In the genomic region with DNA sequence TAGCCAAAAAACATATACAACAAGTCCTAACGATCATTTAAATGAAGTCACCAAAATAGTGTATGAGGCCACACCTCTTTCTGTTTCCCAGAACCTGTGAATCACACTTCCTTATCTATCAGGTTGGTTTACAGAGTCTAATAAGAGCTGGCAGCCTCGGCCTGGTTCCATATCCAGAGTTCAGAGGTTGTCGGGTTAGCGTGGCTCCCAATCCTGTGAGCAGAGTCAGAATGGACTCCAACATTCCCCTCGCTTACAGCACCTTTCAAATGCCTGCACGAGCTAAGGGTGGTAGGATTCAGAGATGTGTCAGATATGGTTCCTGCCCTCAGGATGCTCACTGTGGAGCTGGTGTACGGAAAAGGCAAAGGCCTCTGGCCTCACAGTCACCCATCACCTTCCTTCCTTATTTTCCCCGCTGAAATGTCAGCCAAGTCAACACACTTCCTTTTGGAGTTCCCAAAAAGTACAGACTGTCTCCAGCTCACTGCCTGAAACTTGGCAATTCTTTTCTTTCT, we compare ENCODE assay signal across 8 cellular contexts. TPM values are rescaled to one million over a fixed set of nuclear protein-coding genes. Genes with fewer than 3 reads are reported as not detected.
A peak's percentile ranks its signal among the peaks of the same experiment; 100 is the strongest.
DNase-seq lines count a peak whose midpoint lies in the region; ATAC-seq and TF ChIP-seq lines count a peak whose summit lies in the region.

No MANE protein-coding gene starts in this region.

- no peaks in the 10 kb centered on the region for H3K27me3 Mint-ChIP-seq in CD4-positive, alpha-beta memory T cell

- no peaks in the 10 kb centered on the region for H3K27me3 ChIP-seq in CD4-positive, alpha-beta memory T cell (ENCODE audit: insufficient read depth, low read length)
- H3K27me3 ChIP-seq in MG63, result no peaks in the 10 kb centered on the region

- no peak overlapping the region for H3K4me3 ChIP-seq in CD4-positive, alpha-beta memory T cell (ENCODE audit: low read length in 2 of 2)
- H3K4me3 ChIP-seq in MG63 (no peak overlapping the region), astrocyte of the spinal cord (ENCODE audit: low read depth, low read length) (no peak overlapping the region)

- in situ Hi-C loops in astrocyte of the spinal cord (cut with HindIII; ENCODE audit: low sequenced_read_pairs), result no loop called here

- peaks cover 4 to 5% of the 10 kb centered on the region in 2 donors for H3K36me3 Mint-ChIP-seq in CD4-positive, alpha-beta memory T cell

- peaks cover 35 to 66% (median 55%) of the 10 kb centered on the region in 4 donors for H3K4me1 Mint-ChIP-seq in CD4-positive, alpha-beta memory T cell

- CTCF ChIA-PET in CD4-positive, alpha-beta memory T cell (lab: Charles Lee; ENCODE audit: partially characterized antibody), result interaction anchor here (1.4 kb wide), 1 partner anchor 43 kb away, joined by 7 read pairs; no protein-coding TSS in a partner anchor

- intact Hi-C loops in CD4-positive, alpha-beta memory T cell (cut with micrococcal nuclease), result loop anchor here (10.0 kb wide), 1 partner anchor 287 kb away; a partner anchor contains a TSS

- no peak for DNase-seq in CD4-positive, alpha-beta memory T cell
- DNase-seq in MG63, result peak; percentile 48
- peak; percentile 8 for DNase-seq in astrocyte of the spinal cord (ENCODE audit: low read depth, low spot score)
- DNase-seq in mesenteric fat pad (ENCODE audit: low spot score), result peak; percentile 85
- DNase-seq in NCI-H345 (lab: John Stamatoyannopoulos, UW), result no peak
- DNase-seq in NCI-H748 treated with DMSO at 0.1 percent for 48 hours (lab: John Stamatoyannopoulos, UW), result no peak
- DNase-seq in NCI-H510A (lab: John Stamatoyannopoulos, UW), result no peak

- peaks cover 41% of the 10 kb centered on the region for H3K4me1 ChIP-seq in CD4-positive, alpha-beta memory T cell (ENCODE audit: insufficient read depth, low read length)

- no peaks in the 10 kb centered on the region for H3K9me3 ChIP-seq in CD4-positive, alpha-beta memory T cell (ENCODE audit: control insufficient read depth in 1 of 2, low read length in 2 of 2)
- H3K9me3 ChIP-seq in MG63, result no peaks in the 10 kb centered on the region

- H3K9me3 Mint-ChIP-seq in CD4-positive, alpha-beta memory T cell, result no peaks in the 10 kb centered on the region

- H3K27ac Mint-ChIP-seq in CD4-positive, alpha-beta memory T cell, result peak overlapping the region; percentile 51 to 88 (median 76)

- H3K4me3 Mint-ChIP-seq in CD4-positive, alpha-beta memory T cell, result peak overlapping the region; percentile 27 to 80 (median 64)

- no peak for TF ChIP-seq CTCF in astrocyte of the spinal cord (IDR thresholded peaks at IDR 0.05; ENCODE audit: low read depth, low read length)

- H3K36me3 ChIP-seq in CD4-positive, alpha-beta memory T cell (ENCODE audit: insufficient read depth, low read length), result peaks cover under 1% of the 10 kb centered on the region
- no peaks in the 10 kb centered on the region for H3K36me3 ChIP-seq in MG63

- ATAC-seq in GM18519 (IDR thresholded peaks at IDR 0.05; ENCODE audit: low FRiP score, unreplicated experiment), result no peak

- H3K27ac ChIP-seq in CD4-positive, alpha-beta memory T cell (ENCODE audit: low read depth, low read length), result peak overlapping the region; percentile 36

- POLR2A ChIA-PET in CD4-positive, alpha-beta memory T cell (lab: Charles Lee; ENCODE audit: partially characterized antibody), result interaction anchor here (1.3 kb wide), 1 partner anchor 11 kb away, joined by 4 read pairs; no protein-coding TSS in a partner anchor

RNA-seq across cellular contexts. Expression of a gene that starts 6.0 kb away (rescaled TPM):
- total RNA-seq in CD4-positive, alpha-beta memory T cell, result 10 to 100 TPM; 11.1 to 14.7 TPM
- polyA plus RNA-seq in CD4-positive, alpha-beta memory T cell, result 10 to 100 TPM; 17.4 to 20.0 TPM
- total RNA-seq in MG63 (2014; rRNA removed; shearing (Covaris generic); ENCODE audit: low replicate concordance), result 15.3 and 23.8 TPM in 2 replicates
- total RNA-seq in mesenteric fat pad, result 24.6 TPM

Comparison
In these comparisons a context has a peak if more than half of its experiments do, and no peak if none do; other contexts are left out.
1. DNase-seq: peak in MG63 (single experiment), astrocyte of the spinal cord (single experiment) and mesenteric fat pad (single experiment); none in CD4-positive, alpha-beta memory T cell (0 of 5), NCI-H345 (single experiment), NCI-H748 treated with DMSO at 0.1 percent for 48 hours (single experiment) and NCI-H510A (single experiment).